12 cellular contexts compared by ENCODE assay signal in the genomic region with DNA sequence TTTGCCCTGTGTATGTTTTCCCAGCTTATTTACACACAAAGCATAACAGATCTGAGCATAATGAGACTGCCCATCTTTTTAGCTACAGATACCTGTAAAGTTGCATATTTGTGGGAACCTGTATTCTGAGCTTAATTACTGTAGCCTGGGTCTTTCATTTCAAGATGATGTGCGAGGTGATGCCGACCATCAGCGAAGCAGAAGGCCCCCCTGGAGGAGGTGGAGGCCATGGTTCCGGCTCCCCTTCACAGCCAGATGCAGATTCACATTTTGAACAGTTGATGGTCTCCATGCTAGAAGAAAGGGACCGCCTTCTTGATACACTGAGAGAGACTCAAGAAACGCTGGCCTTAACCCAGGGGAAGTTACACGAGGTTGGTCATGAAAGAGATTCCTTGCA. TPM values are rescaled to one million over a fixed set of nuclear protein-coding genes. Genes with fewer than 3 reads are reported as not detected.
DNase-seq lines count a peak whose midpoint lies in the region; ATAC-seq and TF ChIP-seq lines count a peak whose summit lies in the region.
"Had no signal": no experiment of that assay in that cellular context is flagged by ENCODE, and none has a peak within 500 bp of the region (broad histone marks: within the 10 kb centered on the region; RNA-seq: fewer than 3 reads in every experiment).

No MANE protein-coding gene starts in this region.

- H3K27me3 Mint-ChIP-seq in T-helper 1 cell treated with Interleukin-12 subunit alpha and Interleukin-12 subunit beta and Interleukin-4 antibody, amounts not matched to agents 30 μg/mL and 1 μg/mL, for 36 hours (ENCODE audit: low read depth), result peaks cover 20% of the 10 kb centered on the region
- no peaks in the 10 kb centered on the region for H3K27me3 Mint-ChIP-seq in progenitor cell of endocrine pancreas

- H3K4me3 ChIP-seq in SK-N-MC (peak overlapping the region; percentile 95), fibroblast of lung (replicated peaks in 1 of 4; ENCODE audit: control extremely low read depth in 1 of 4, insufficient read depth in 1 of 4, low read depth in 3 of 4, low read length in 4 of 4) (peak overlapping the region in 3 of 4 experiments; percentile 2 to 35 (median 25))

- H3K4me1 Mint-ChIP-seq in T-helper 1 cell treated with Interleukin-12 subunit alpha and Interleukin-12 subunit beta and Interleukin-4 antibody, amounts not matched to agents 30 μg/mL and 1 μg/mL, for 36 hours (ENCODE audit: low read depth), result peaks cover 26% of the 10 kb centered on the region
- peaks cover 17% of the 10 kb centered on the region for H3K4me1 Mint-ChIP-seq in progenitor cell of endocrine pancreas (ENCODE audit: low read depth)

- H3K9me3 ChIP-seq in SK-N-MC (ENCODE audit: low read depth, low read length), result no peaks in the 10 kb centered on the region
- no peaks in the 10 kb centered on the region for H3K9me3 ChIP-seq in fibroblast of lung (ENCODE audit: control insufficient read depth, insufficient read depth, low read depth, low read length)

- peak overlapping the region; percentile 82 for H3K4me3 Mint-ChIP-seq in T-helper 1 cell treated with Interleukin-12 subunit alpha and Interleukin-12 subunit beta and Interleukin-4 antibody, amounts not matched to agents 30 μg/mL and 1 μg/mL, for 36 hours
- peak overlapping the region; percentile 72 for H3K4me3 Mint-ChIP-seq in progenitor cell of endocrine pancreas (ENCODE audit: low read depth)

- no peak for ATAC-seq in GM21447 (IDR thresholded peaks at IDR 0.05; ENCODE audit: unreplicated experiment)
- ATAC-seq: left ventricle myocardium superior had no signal

- no peaks in the 10 kb centered on the region for H3K4me1 ChIP-seq in fibroblast of lung (ENCODE audit: control insufficient read depth, extremely low read depth, insufficient read depth, low read length)

- H3K36me3 ChIP-seq in SK-N-MC (ENCODE audit: insufficient read depth, low read length), result peaks cover 48% of the 10 kb centered on the region
- peaks cover 5% of the 10 kb centered on the region for H3K36me3 ChIP-seq in fibroblast of lung (ENCODE audit: control insufficient read depth, insufficient read depth, low read length)

- DNase-seq in T-helper 1 cell (no peak), SK-N-MC (ENCODE audit: low read depth, low spot score) (no peak), fibroblast of lung (ENCODE audit: low read depth in 2 of 2) (no peak), progenitor cell of endocrine pancreas (ENCODE audit: low spot score, unreplicated experiment) (no peak), NCI-H446 (lab: John Stamatoyannopoulos, UW) (no peak)
- DNase-seq in stimulated activated naive CD4-positive, alpha-beta T cell treated with Interleukin-2 at 50 U/mL for 16 hours (lab: John Stamatoyannopoulos, UW), result no peak
- DNase-seq: 8988T; activated CD4-positive, alpha-beta T cell treated with anti-CD3 and anti-CD28 coated beads for 48 hours; left ventricle myocardium superior; stimulated activated CD4-positive, alpha-beta T cell treated with anti-CD3 and anti-CD28 coated beads, Interleukin-4, amount 100 ng/mL, for 24 hours had no signal

- peaks cover 22% of the 10 kb centered on the region for H3K36me3 Mint-ChIP-seq in T-helper 1 cell treated with Interleukin-12 subunit alpha and Interleukin-12 subunit beta and Interleukin-4 antibody, amounts not matched to agents 30 μg/mL and 1 μg/mL, for 36 hours (ENCODE audit: low read depth)
- H3K36me3 Mint-ChIP-seq in progenitor cell of endocrine pancreas (ENCODE audit: insufficient read depth), result peaks cover 16% of the 10 kb centered on the region

- H3K9me3 Mint-ChIP-seq in T-helper 1 cell treated with Interleukin-12 subunit alpha and Interleukin-12 subunit beta and Interleukin-4 antibody, amounts not matched to agents 30 μg/mL and 1 μg/mL, for 36 hours, result no peaks in the 10 kb centered on the region
- H3K9me3 Mint-ChIP-seq in progenitor cell of endocrine pancreas (ENCODE audit: low read depth), result no peaks in the 10 kb centered on the region

- H3K4me2 ChIP-seq in fibroblast of lung (ENCODE audit: extremely low read depth, insufficient read depth, low read length), result peak overlapping the region; percentile 54

- H3K9ac ChIP-seq in SK-N-MC (ENCODE audit: insufficient read length) (peak overlapping the region; percentile 68), fibroblast of lung (ENCODE audit: insufficient read depth, low read length) (no peak overlapping the region)

- H2AFZ ChIP-seq in fibroblast of lung (ENCODE audit: low read length), result no peak overlapping the region

- H3K27ac Mint-ChIP-seq in T-helper 1 cell treated with Interleukin-12 subunit alpha and Interleukin-12 subunit beta and Interleukin-4 antibody, amounts not matched to agents 30 μg/mL and 1 μg/mL, for 36 hours, result no peak overlapping the region
- H3K27ac Mint-ChIP-seq in progenitor cell of endocrine pancreas, result peak overlapping the region; percentile 90

- H4K20me1 ChIP-seq in fibroblast of lung (ENCODE audit: control insufficient read depth, extremely low read depth, insufficient read depth, low read length), result peaks cover 2% of the 10 kb centered on the region

- peaks cover 3% of the 10 kb centered on the region for H3K27me3 ChIP-seq in fibroblast of lung (ENCODE audit: control insufficient read depth, insufficient read depth, low read length)

- no peak overlapping the region for H3K27ac ChIP-seq in SK-N-MC
- H3K27ac ChIP-seq in fibroblast of lung (ENCODE audit: insufficient read depth, low read length), result no peak overlapping the region

- H3K79me2 ChIP-seq in fibroblast of lung (ENCODE audit: control insufficient read depth, insufficient read depth, low read length), result peaks cover 24% of the 10 kb centered on the region

- TF ChIP-seq CTCF in fibroblast of lung (conservative IDR thresholded peaks at IDR 0.05 in 1 of 2, IDR thresholded peaks at IDR 0.05 in 1 of 2; ENCODE audit: low read depth in 1 of 2, low read length in 2 of 2) (no peak), progenitor cell of endocrine pancreas (IDR thresholded peaks at IDR 0.05; ENCODE audit: unreplicated experiment) (no peak)

RNA-seq across cellular contexts. Expression of gene PPFIA1, which starts 1.5 kb away (rescaled TPM):
- 38.8 and 43.1 TPM in 2 replicates for total RNA-seq in fibroblast of lung
- polyA plus RNA-seq in fibroblast of lung, result 39.8 and 41.8 TPM in 2 replicates
- 20.3 and 21.4 TPM in 2 replicates for polyA plus RNA-seq in fibroblast of lung (2012)
- 43.3 and 52.9 TPM in 2 replicates for polyA minus RNA-seq in fibroblast of lung (ENCODE audit: low replicate concordance)
- 70.1 and 70.8 TPM in 2 replicates for total RNA-seq in progenitor cell of endocrine pancreas
